ENCODE assay signal across 13 cellular contexts in the genomic region with DNA sequence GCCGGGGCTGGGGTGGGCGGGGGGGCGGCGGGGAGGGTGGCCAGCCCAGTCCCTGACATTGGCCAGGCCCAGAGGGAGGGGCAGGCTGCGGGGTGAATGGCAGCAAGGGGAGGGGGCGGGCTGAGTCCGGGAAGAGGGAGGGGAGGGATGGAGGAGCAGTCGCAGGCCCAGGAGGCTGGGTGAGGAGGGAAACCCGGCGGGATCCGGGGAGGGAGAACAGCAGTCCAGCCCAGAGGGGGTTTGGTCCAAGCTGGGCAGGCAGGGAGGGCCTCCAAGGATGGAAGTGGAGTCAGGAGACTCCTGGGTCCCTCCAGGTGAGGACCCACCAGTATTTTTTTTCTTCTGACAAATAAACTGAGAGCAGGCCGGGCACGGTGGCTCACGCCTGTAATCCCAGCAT. TPM values are rescaled to one million over a fixed set of nuclear protein-coding genes. Genes with fewer than 3 reads are reported as not detected.
A peak's percentile ranks its signal among the peaks of the same experiment; 100 is the strongest.
DNase-seq lines count a peak whose midpoint lies in the region; ATAC-seq, FAIRE-seq and TF ChIP-seq lines count a peak whose summit lies in the region.
"Had no signal": no experiment of that assay in that cellular context is flagged by ENCODE, and none has a peak within 500 bp of the region (broad histone marks: within the 10 kb centered on the region; RNA-seq: fewer than 3 reads in every experiment).

No MANE protein-coding gene starts in this region.

- no TSS peak for BruUV-seq in HepG2 (replicated peaks; lab: Mats Ljungman, UMichigan)

- no peak overlapping the region for H2AFZ ChIP-seq in HepG2 (ENCODE audit: low read length)

- in situ Hi-C loops in HepG2 (cut with HindIII; ENCODE audit: extremely low pct_ligation_motif_present, low pct_unique_long_range_greater_than_20kb) = no loop called here

- WGBS in HepG2 (ENCODE audit: low lambda C conversion rate) = 9% methylated on average over 12 of the region's 14 CpGs

- no peak overlapping the region for H3K27ac ChIP-seq in HepG2 (ENCODE audit: extremely low read length, insufficient read depth, low read length)
- H3K27ac ChIP-seq: KMS-11 had no signal

- POLR2A ChIA-PET in WTC11 (lab: Charles Lee) (interaction anchor here (0.6 kb wide), 1 partner anchor 9 kb away, joined by 3 read pairs; no protein-coding TSS in a partner anchor), HepG2 (lab: Yijun Ruan, JAX) (no interaction called here)

- no peaks in the 10 kb centered on the region for H3K36me3 ChIP-seq in HepG2 (replicated peaks in 1 of 2; ENCODE audit: control insufficient read depth in 1 of 2, insufficient read depth in 2 of 2, low read length in 2 of 2)

- H3K9ac ChIP-seq in HepG2 (ENCODE audit: insufficient read depth, low read depth, low read length) = no peak overlapping the region
- H3K9ac ChIP-seq: KMS-11 had no signal

- no peak for FAIRE-seq in HepG2 (lab: Jason Lieb, UNC)

- H3K27me3 ChIP-seq in HepG2 (ENCODE audit: control insufficient read depth in 1 of 2, insufficient read depth in 2 of 2, low read length in 2 of 2) = peaks cover 11 to 25% of the 10 kb centered on the region in 2 experiments

- CTCF ChIA-PET in WTC11 (lab: Charles Lee) (interaction anchor here (0.6 to 1.9 kb wide), 4 partner anchors 20 to 76 kb away, joined by 3 to 9 read pairs (median 8); a partner anchor contains a TSS), HepG2 (lab: Yijun Ruan, JAX; ENCODE audit: low intra/inter-chr PET ratio, low total read pairs) (no interaction called here)

- H3K4me3 Mint-ChIP-seq in WTC11 = peak overlapping the region; percentile 67
- H3K4me3 Mint-ChIP-seq: stimulated activated naive CD8-positive, alpha-beta T cell treated with anti-CD3 and anti-CD28 coated beads, Interleukin-15, Interleukin-2, amounts not matched to agents 100 ng/mL and 50 ng/mL, for 24 hours had no signal

- peak; percentile 94 for ATAC-seq in WTC11
- peak; percentile 15; the same call in 2 of the 3 replicates for ATAC-seq in HepG2

- peaks cover 51% of the 10 kb centered on the region for H3K27me3 Mint-ChIP-seq in WTC11 (ENCODE audit: low read depth)

- TF ChIP-seq POLR2A in HepG2 (IDR thresholded peaks at IDR 0.05; ENCODE audit: insufficient read depth in 1 of 2, low read depth in 2 of 2, low read length in 2 of 2) = no peak

- H3K36me3 Mint-ChIP-seq in WTC11 = no peaks in the 10 kb centered on the region

- H3K4me1 Mint-ChIP-seq in WTC11 = no peaks in the 10 kb centered on the region

- peak; percentile 28 for DNase-seq in Ammon's horn (ENCODE audit: low spot score)
- peak; percentile 53 for DNase-seq in HuH-7.5 (ENCODE audit: low spot score)
- DNase-seq in WTC11 (ENCODE audit: low spot score) = peak; percentile 87
- no peak for DNase-seq in HepG2 (ENCODE audit: low spot score)
- DNase-seq in activated CD4-positive, alpha-beta T cell treated with anti-CD3 and anti-CD28 coated beads, Interleukin-2, amount 50 U/mL, for 48 hours = no peak
- DNase-seq in stimulated activated CD4-positive, alpha-beta T cell treated with anti-CD3 and anti-CD28 coated beads, Interleukin-4, amount 100 ng/mL, for 24 hours = no peak
- DNase-seq in central memory CD4-positive, alpha-beta T cell = no peak
- DNase-seq in activated CD4-positive, alpha-beta T cell treated with anti-CD3 and anti-CD28 coated beads for 48 hours = no peak
- DNase-seq: activated CD8-positive, alpha-beta memory T cell treated with anti-CD3 and anti-CD28 coated beads, Interleukin-2, amount 50 U/mL, for 4 hours; dermis blood vessel endothelial cell had no signal

- intact Hi-C loops in HepG2 (cut with micrococcal nuclease; ENCODE audit: unreplicated experiment) = no loop called here

- H3K27ac Mint-ChIP-seq in WTC11 = no peak overlapping the region
- H3K27ac Mint-ChIP-seq: stimulated activated naive CD8-positive, alpha-beta T cell treated with anti-CD3 and anti-CD28 coated beads, Interleukin-15, Interleukin-2, amounts not matched to agents 100 ng/mL and 50 ng/mL, for 24 hours had no signal

- TF ChIP-seq CTCF in WTC11 (IDR thresholded peaks at IDR 0.05) = no peak
- no peak for TF ChIP-seq CTCF in HepG2 (CRISPR knock-in tag; IDR thresholded peaks at IDR 0.05)

- H3K9me3 Mint-ChIP-seq in WTC11 = no peaks in the 10 kb centered on the region
- H3K9me3 Mint-ChIP-seq: stimulated activated naive CD8-positive, alpha-beta T cell treated with anti-CD3 and anti-CD28 coated beads, Interleukin-15, Interleukin-2, amounts not matched to agents 100 ng/mL and 50 ng/mL, for 24 hours had no signal

- H3K4me1 ChIP-seq in HepG2 (ENCODE audit: insufficient read depth, low read length) = peaks cover 6% of the 10 kb centered on the region; the same call in 1 of the 2 replicates

- no peaks in the 10 kb centered on the region for H3K9me3 ChIP-seq in HepG2 (ENCODE audit: low read length)

- no peaks in the 10 kb centered on the region for H3K79me2 ChIP-seq in HepG2 (ENCODE audit: insufficient read depth, low read length)

- H4K20me1 ChIP-seq in HepG2 (ENCODE audit: insufficient read depth, low read length) = no peaks in the 10 kb centered on the region

- TF ChIP-seq RAD21 in HepG2 (CRISPR knock-in tag; IDR thresholded peaks at IDR 0.05) = no peak

- peak overlapping the region; percentile 57; the same call in 1 of the 2 replicates for H3K4me2 ChIP-seq in HepG2 (ENCODE audit: low read depth, low read length)

- TF ChIP-seq EP300 in HepG2 (IDR thresholded peaks at IDR 0.05; ENCODE audit: low read depth in 2 of 2, low read length in 2 of 2) (no peak), HepG2 (CRISPR knock-in tag; IDR thresholded peaks at IDR 0.05; ENCODE audit: borderline replicate concordance) (no peak)

- H3K4me3 ChIP-seq in HepG2 (replicated peaks in 1 of 3; ENCODE audit: insufficient read depth in 1 of 3, low read depth in 2 of 3, low read length in 3 of 3) = no peak overlapping the region; a peak in 1 of 6 replicates

RNA-seq across cellular contexts. Expression of a gene that starts 14.4 kb away (rescaled TPM):
- total RNA-seq in WTC11 (2021) (3.0 to 4.8 TPM (median 4.6 TPM) in 3 replicates), HepG2 (2016; rRNA removed; fragmentation: Illumina TruSeq; extraction: Trizol) (not detected in 2 replicates)
- total RNA-seq in HepG2 (2016; cell fraction: cytosol; rRNA removed; fragmentation: Illumina TruSeq; extraction: Trizol; ENCODE audit: low read depth) = not detected in 2 replicates
- 0.04 TPM in 1 of 2 replicates, not detected in the other for total RNA-seq in HepG2 (2016; cell fraction: insoluble cytoplasmic fraction; rRNA removed; fragmentation: Illumina TruSeq; extraction: Trizol)
- total RNA-seq in HepG2 (2016; cell fraction: membrane; rRNA removed; fragmentation: Illumina TruSeq; extraction: Trizol) = not detected in 2 replicates
- total RNA-seq in HepG2 (2016; cell fraction: nucleus; rRNA removed; fragmentation: Illumina TruSeq; extraction: Trizol) = not detected in 2 replicates
- 0.03 TPM in 1 of 2 replicates, not detected in the other for polyA plus RNA-seq in HepG2 (2011; rRNA removed)
- polyA plus RNA-seq in HepG2 (2011; cell fraction: cytosol; rRNA removed) = 0.01 TPM in 1 of 2 replicates, not detected in the other
- 0.27 and 0.42 TPM in 2 replicates for polyA plus RNA-seq in HepG2 (2011; cell fraction: nucleus; rRNA removed)
- not detected in 2 replicates for polyA plus RNA-seq in HepG2 (2012)
- not detected in 2 replicates for polyA plus RNA-seq in HepG2 (2016; cell fraction: cytosol; fragmentation: Illumina TruSeq; extraction: Trizol; ENCODE audit: low read depth)
- not detected in 2 replicates for polyA plus RNA-seq in HepG2 (2016; cell fraction: insoluble cytoplasmic fraction; fragmentation: Illumina TruSeq; extraction: Trizol; ENCODE audit: low read depth)
- polyA plus RNA-seq in HepG2 (2016; cell fraction: membrane; fragmentation: Illumina TruSeq; extraction: Trizol; ENCODE audit: low read depth) = not detected in 2 replicates
- not detected in 2 replicates for polyA plus RNA-seq in HepG2 (2016; cell fraction: nucleus; fragmentation: Illumina TruSeq; extraction: Trizol; ENCODE audit: insufficient read depth, low read depth)
- polyA minus RNA-seq in HepG2 (2011; rRNA and poly(A)+ RNA removed; ENCODE audit: low replicate concordance) = 0.20 TPM in 1 of 2 replicates, not detected in the other
- not detected in 2 replicates for polyA minus RNA-seq in HepG2 (2011; cell fraction: cytosol; rRNA and poly(A)+ RNA removed)
- polyA minus RNA-seq in HepG2 (2011; cell fraction: nucleus; rRNA and poly(A)+ RNA removed) = 0.13 and 0.25 TPM in 2 replicates
- total RNA-seq: dermis blood vessel endothelial cell, skeletal muscle tissue had no signal

RNA-seq across cellular contexts. Expression of a gene that starts 40.4 kb away (rescaled TPM):
- total RNA-seq in WTC11 (2021) (37.7 to 48.2 TPM (median 46.4 TPM) in 3 replicates), HepG2 (2016; rRNA removed; fragmentation: Illumina TruSeq; extraction: Trizol) (65.4 and 83.2 TPM in 2 replicates)
- 226 and 246 TPM in 2 replicates for total RNA-seq in HepG2 (2016; cell fraction: cytosol; rRNA removed; fragmentation: Illumina TruSeq; extraction: Trizol; ENCODE audit: low read depth)
- total RNA-seq in HepG2 (2016; cell fraction: insoluble cytoplasmic fraction; rRNA removed; fragmentation: Illumina TruSeq; extraction: Trizol) = 68.5 and 81.1 TPM in 2 replicates
- total RNA-seq in HepG2 (2016; cell fraction: membrane; rRNA removed; fragmentation: Illumina TruSeq; extraction: Trizol) = 224 and 257 TPM in 2 replicates
- 64.6 and 66.3 TPM in 2 replicates for total RNA-seq in HepG2 (2016; cell fraction: nucleus; rRNA removed; fragmentation: Illumina TruSeq; extraction: Trizol)
- polyA plus RNA-seq in HepG2 (2011; rRNA removed) = 164 and 188 TPM in 2 replicates
- polyA plus RNA-seq in HepG2 (2011; cell fraction: cytosol; rRNA removed) = 211 and 259 TPM in 2 replicates
- polyA plus RNA-seq in HepG2 (2011; cell fraction: nucleus; rRNA removed) = 123 and 147 TPM in 2 replicates
- 113 and 117 TPM in 2 replicates for polyA plus RNA-seq in HepG2 (2012)
- 267 and 344 TPM in 2 replicates for polyA plus RNA-seq in HepG2 (2016; cell fraction: cytosol; fragmentation: Illumina TruSeq; extraction: Trizol; ENCODE audit: low read depth)
- 67.4 and 79.0 TPM in 2 replicates for polyA plus RNA-seq in HepG2 (2016; cell fraction: insoluble cytoplasmic fraction; fragmentation: Illumina TruSeq; extraction: Trizol; ENCODE audit: low read depth)
- polyA plus RNA-seq in HepG2 (2016; cell fraction: membrane; fragmentation: Illumina TruSeq; extraction: Trizol; ENCODE audit: low read depth) = 232 and 277 TPM in 2 replicates
- polyA plus RNA-seq in HepG2 (2016; cell fraction: nucleus; fragmentation: Illumina TruSeq; extraction: Trizol; ENCODE audit: insufficient read depth, low read depth) = 95.8 and 95.9 TPM in 2 replicates
- 201 and 369 TPM in 2 replicates for polyA minus RNA-seq in HepG2 (2011; rRNA and poly(A)+ RNA removed; ENCODE audit: low replicate concordance)
- 60.4 and 76.0 TPM in 2 replicates for polyA minus RNA-seq in HepG2 (2011; cell fraction: cytosol; rRNA and poly(A)+ RNA removed)
- 68.5 and 88.6 TPM in 2 replicates for polyA minus RNA-seq in HepG2 (2011; cell fraction: nucleus; rRNA and poly(A)+ RNA removed)

RNA-seq across cellular contexts. Expression of a gene that starts 52.9 kb away (rescaled TPM):
- total RNA-seq in WTC11 (2021) = 25.6 to 28.2 TPM (median 27.6 TPM) in 3 replicates
- 8.7 and 16.3 TPM in 2 replicates for total RNA-seq in HepG2 (2016; rRNA removed; fragmentation: Illumina TruSeq; extraction: Trizol)
- total RNA-seq in HepG2 (2016; cell fraction: cytosol; rRNA removed; fragmentation: Illumina TruSeq; extraction: Trizol; ENCODE audit: low read depth) = 6.0 and 7.2 TPM in 2 replicates
- 9.9 and 14.0 TPM in 2 replicates for total RNA-seq in HepG2 (2016; cell fraction: insoluble cytoplasmic fraction; rRNA removed; fragmentation: Illumina TruSeq; extraction: Trizol)
- total RNA-seq in HepG2 (2016; cell fraction: membrane; rRNA removed; fragmentation: Illumina TruSeq; extraction: Trizol) = 11.2 and 14.4 TPM in 2 replicates
- total RNA-seq in HepG2 (2016; cell fraction: nucleus; rRNA removed; fragmentation: Illumina TruSeq; extraction: Trizol) = 11.9 and 12.9 TPM in 2 replicates
- polyA plus RNA-seq in HepG2 (2011; rRNA removed) = 23.3 and 25.7 TPM in 2 replicates
- 20.5 and 21.6 TPM in 2 replicates for polyA plus RNA-seq in HepG2 (2011; cell fraction: cytosol; rRNA removed)
- 35.7 and 36.4 TPM in 2 replicates for polyA plus RNA-seq in HepG2 (2011; cell fraction: nucleus; rRNA removed)
- polyA plus RNA-seq in HepG2 (2012) = 15.0 and 22.4 TPM in 2 replicates
- 8.3 and 10.5 TPM in 2 replicates for polyA plus RNA-seq in HepG2 (2016; cell fraction: cytosol; fragmentation: Illumina TruSeq; extraction: Trizol; ENCODE audit: low read depth)
- 14.6 and 18.9 TPM in 2 replicates for polyA plus RNA-seq in HepG2 (2016; cell fraction: insoluble cytoplasmic fraction; fragmentation: Illumina TruSeq; extraction: Trizol; ENCODE audit: low read depth)
- 17.1 and 18.2 TPM in 2 replicates for polyA plus RNA-seq in HepG2 (2016; cell fraction: membrane; fragmentation: Illumina TruSeq; extraction: Trizol; ENCODE audit: low read depth)
- polyA plus RNA-seq in HepG2 (2016; cell fraction: nucleus; fragmentation: Illumina TruSeq; extraction: Trizol; ENCODE audit: insufficient read depth, low read depth) = 25.3 and 31.3 TPM in 2 replicates
- 22.2 and 22.4 TPM in 2 replicates for polyA minus RNA-seq in HepG2 (2011; rRNA and poly(A)+ RNA removed; ENCODE audit: low replicate concordance)
- polyA minus RNA-seq in HepG2 (2011; cell fraction: cytosol; rRNA and poly(A)+ RNA removed) = 9.6 and 10.0 TPM in 2 replicates
- 11.3 and 12.3 TPM in 2 replicates for polyA minus RNA-seq in HepG2 (2011; cell fraction: nucleus; rRNA and poly(A)+ RNA removed)

RNA-seq across cellular contexts. Expression of a gene that starts 52.9 kb away (rescaled TPM):
- total RNA-seq in WTC11 (2021) = 79.4 to 84.3 TPM (median 79.9 TPM) in 3 replicates
- total RNA-seq in HepG2 (2016; rRNA removed; fragmentation: Illumina TruSeq; extraction: Trizol) = 118 and 194 TPM in 2 replicates
- total RNA-seq in HepG2 (2016; cell fraction: cytosol; rRNA removed; fragmentation: Illumina TruSeq; extraction: Trizol; ENCODE audit: low read depth) = 89.6 and 109 TPM in 2 replicates
- total RNA-seq in HepG2 (2016; cell fraction: insoluble cytoplasmic fraction; rRNA removed; fragmentation: Illumina TruSeq; extraction: Trizol) = 120 and 181 TPM in 2 replicates
- 185 and 203 TPM in 2 replicates for total RNA-seq in HepG2 (2016; cell fraction: membrane; rRNA removed; fragmentation: Illumina TruSeq; extraction: Trizol)
- total RNA-seq in HepG2 (2016; cell fraction: nucleus; rRNA removed; fragmentation: Illumina TruSeq; extraction: Trizol) = 159 and 179 TPM in 2 replicates
- polyA plus RNA-seq in HepG2 (2011; rRNA removed) = 167 and 220 TPM in 2 replicates
- 151 and 187 TPM in 2 replicates for polyA plus RNA-seq in HepG2 (2011; cell fraction: cytosol; rRNA removed)
- 68.9 and 73.8 TPM in 2 replicates for polyA plus RNA-seq in HepG2 (2011; cell fraction: nucleus; rRNA removed)
- polyA plus RNA-seq in HepG2 (2012) = 149 and 242 TPM in 2 replicates
- 230 and 315 TPM in 2 replicates for polyA plus RNA-seq in HepG2 (2016; cell fraction: cytosol; fragmentation: Illumina TruSeq; extraction: Trizol; ENCODE audit: low read depth)
- polyA plus RNA-seq in HepG2 (2016; cell fraction: insoluble cytoplasmic fraction; fragmentation: Illumina TruSeq; extraction: Trizol; ENCODE audit: low read depth) = 186 and 202 TPM in 2 replicates
- 266 and 311 TPM in 2 replicates for polyA plus RNA-seq in HepG2 (2016; cell fraction: membrane; fragmentation: Illumina TruSeq; extraction: Trizol; ENCODE audit: low read depth)
- 443 and 455 TPM in 2 replicates for polyA plus RNA-seq in HepG2 (2016; cell fraction: nucleus; fragmentation: Illumina TruSeq; extraction: Trizol; ENCODE audit: insufficient read depth, low read depth)
- polyA minus RNA-seq in HepG2 (2011; rRNA and poly(A)+ RNA removed; ENCODE audit: low replicate concordance) = 133 and 182 TPM in 2 replicates
- polyA minus RNA-seq in HepG2 (2011; cell fraction: cytosol; rRNA and poly(A)+ RNA removed) = 108 and 113 TPM in 2 replicates
- 69.6 and 80.1 TPM in 2 replicates for polyA minus RNA-seq in HepG2 (2011; cell fraction: nucleus; rRNA and poly(A)+ RNA removed)

Comparison
In these comparisons a context has a peak if more than half of its experiments do, and no peak if none do; other contexts are left out.
1. DNase-seq: peak in Ammon's horn (single experiment), HuH-7.5 (single experiment) and WTC11 (single experiment); none in HepG2 (single experiment), activated CD4-positive, alpha-beta T cell treated with anti-CD3 and anti-CD28 coated beads, Interleukin-2, amount 50 U/mL, for 48 hours (0 of 2), stimulated activated CD4-positive, alpha-beta T cell treated with anti-CD3 and anti-CD28 coated beads, Interleukin-4, amount 100 ng/mL, for 24 hours (single experiment), central memory CD4-positive, alpha-beta T cell (single experiment) and activated CD4-positive, alpha-beta T cell treated with anti-CD3 and anti-CD28 coated beads for 48 hours (single experiment).